Comparison of ENCODE assay signal across 8 cellular contexts in genomic region chr13:52127783-52128702, GRCh38. TPM values are rescaled to one million over a fixed set of nuclear protein-coding genes. Genes with fewer than 3 reads are reported as not detected.
DNase-seq lines count a peak whose midpoint lies in the region; ATAC-seq and TF ChIP-seq lines count a peak whose summit lies in the region.

No MANE protein-coding gene starts in this region.

- no peaks in the 10 kb centered on the region for H3K9me3 Mint-ChIP-seq in Caco-2 (ENCODE audit: unreplicated experiment)
- no peaks in the 10 kb centered on the region for H3K9me3 Mint-ChIP-seq in activated naive CD4-positive, alpha-beta T cell treated with anti-CD3 and anti-CD28 coated beads, Interleukin-2, amount 10 ng/mL, durations not matched to agents 7 days and 5 days

- H3K36me3 Mint-ChIP-seq in Caco-2 (ENCODE audit: insufficient read depth, unreplicated experiment) = peaks cover 13% of the 10 kb centered on the region
- peaks cover 2% of the 10 kb centered on the region for H3K36me3 Mint-ChIP-seq in activated naive CD4-positive, alpha-beta T cell treated with anti-CD3 and anti-CD28 coated beads, Interleukin-2, amount 10 ng/mL, durations not matched to agents 7 days and 5 days

- ATAC-seq in GM21423 (IDR thresholded peaks at IDR 0.05; ENCODE audit: unreplicated experiment) (peak; percentile 45), RWPE2 (ENCODE audit: low read depth) (peak; percentile 78), upper lobe of left lung (ENCODE audit: low FRiP score in 2 of 2) (peak; percentile 87 to 89)

- H3K27me3 ChIP-seq in Caco-2 (replicated peaks; ENCODE audit: control insufficient read depth, insufficient read depth, low read length) (no peaks in the 10 kb centered on the region), RWPE2 (ENCODE audit: insufficient read depth, poor library complexity, severe bottlenecking) (no peaks in the 10 kb centered on the region), upper lobe of left lung (no peaks in the 10 kb centered on the region)

- H3K27me3 Mint-ChIP-seq in Caco-2 (ENCODE audit: insufficient read depth, unreplicated experiment) = no peaks in the 10 kb centered on the region
- peaks cover 29% of the 10 kb centered on the region for H3K27me3 Mint-ChIP-seq in activated naive CD4-positive, alpha-beta T cell treated with anti-CD3 and anti-CD28 coated beads, Interleukin-2, amount 10 ng/mL, durations not matched to agents 7 days and 5 days

- peaks cover 9% of the 10 kb centered on the region for H3K4me1 Mint-ChIP-seq in Caco-2 (ENCODE audit: low read depth, unreplicated experiment)
- H3K4me1 Mint-ChIP-seq in activated naive CD4-positive, alpha-beta T cell treated with anti-CD3 and anti-CD28 coated beads, Interleukin-2, amount 10 ng/mL, durations not matched to agents 7 days and 5 days = peaks cover 23% of the 10 kb centered on the region

- H3K27ac ChIP-seq in RWPE2 (ENCODE audit: poor library complexity, severe bottlenecking) (no peak overlapping the region), upper lobe of left lung (peak overlapping the region in 1 of 4 donors; percentile 55)

- H3K4me3 ChIP-seq in Caco-2 (ENCODE audit: low read depth, low read length) (peak overlapping the region; percentile 88), RWPE2 (ENCODE audit: severe bottlenecking) (peak overlapping the region; percentile 39), upper lobe of left lung (peak overlapping the region; percentile 60 to 91 (median 69))

- 1 to 2% methylated on average over 33 of the region's 33 CpGs for whole genome bisulfite sequencing in upper lobe of left lung, 2 donors

- H3K4me3 Mint-ChIP-seq in Caco-2 (ENCODE audit: unreplicated experiment) = peak overlapping the region; percentile 74
- H3K4me3 Mint-ChIP-seq in activated naive CD4-positive, alpha-beta T cell treated with anti-CD3 and anti-CD28 coated beads, Interleukin-2, amount 10 ng/mL, durations not matched to agents 7 days and 5 days = peak overlapping the region; percentile 75

- H3K27ac Mint-ChIP-seq in Caco-2 (ENCODE audit: unreplicated experiment) = peak overlapping the region; percentile 50
- no peak overlapping the region for H3K27ac Mint-ChIP-seq in activated naive CD4-positive, alpha-beta T cell treated with anti-CD3 and anti-CD28 coated beads, Interleukin-2, amount 10 ng/mL, durations not matched to agents 7 days and 5 days

- intact Hi-C loops in Caco-2 (cut with micrococcal nuclease; ENCODE audit: unreplicated experiment) = loop anchor here (1.0 to 2.0 kb wide), 8 partner anchors 57 to 313 kb away; partner anchors contain the start of gene TMEM272

- POLR2A ChIA-PET in Caco-2 (lab: Charles Lee) = no interaction called here

- peaks cover 3% of the 10 kb centered on the region; the same call in 1 of the 2 replicates for H3K4me1 ChIP-seq in Caco-2
- H3K4me1 ChIP-seq in RWPE2 (ENCODE audit: insufficient read depth, poor library complexity, severe bottlenecking) = no peaks in the 10 kb centered on the region
- H3K4me1 ChIP-seq in upper lobe of left lung = peaks cover 5 to 22% (median 15%) of the 10 kb centered on the region in 4 donors

- H3K9me3 ChIP-seq in Caco-2 = no peaks in the 10 kb centered on the region
- H3K9me3 ChIP-seq in RWPE2 (ENCODE audit: severe bottlenecking) = no peaks in the 10 kb centered on the region
- no peaks in the 10 kb centered on the region for H3K9me3 ChIP-seq in upper lobe of left lung

- TF ChIP-seq POLR2A in upper lobe of left lung (IDR thresholded peaks at IDR 0.05) = no peak

- peak; percentile 75 to 87 for DNase-seq in Caco-2
- peak; percentile 58 for DNase-seq in LHCN-M2 (ENCODE audit: low read depth)
- no peak for DNase-seq in RWPE2 (ENCODE audit: low spot score)
- DNase-seq in activated naive CD4-positive, alpha-beta T cell treated with anti-CD3 and anti-CD28 coated beads, Interleukin-2, amount 10 ng/mL, durations not matched to agents 7 days and 5 days = peak; percentile 72
- peak; percentile 65 for DNase-seq in germinal center (ENCODE audit: low spot score)
- DNase-seq in nucleus accumbens (lab: John Stamatoyannopoulos, UW) = peak in 48 of 56 donors; percentile 1 to 75 (median 24)
- peak in 1 of 2 donors; percentile 59 for DNase-seq in upper lobe of left lung

- TF ChIP-seq CTCF in Caco-2 (IDR thresholded peaks at IDR 0.05; ENCODE audit: insufficient read depth in 1 of 2, low read depth in 1 of 2, low read length in 1 of 2, severe bottlenecking in 1 of 2, unreplicated experiment in 1 of 2) (peak; percentile 85 to 88), RWPE2 (IDR thresholded peaks at IDR 0.05; ENCODE audit: poor library complexity, severe bottlenecking) (peak; percentile 87), upper lobe of left lung (IDR thresholded peaks at IDR 0.05) (peak; percentile 59 to 79 (median 73))

- no TSS peak for BruUV-seq in Caco-2 (replicated peaks; lab: Mats Ljungman, UMichigan)

- CTCF ChIA-PET in Caco-2 (lab: Charles Lee) = interaction anchor here (0.6 to 3.3 kb wide), 25 partner anchors 9 to 312 kb away, joined by 3 to 36 read pairs (median 5); partner anchors contain the start of gene ALG11
- CTCF ChIA-PET in activated naive CD4-positive, alpha-beta T cell treated with anti-CD3 and anti-CD28 coated beads, Interleukin-2, amount 10 ng/mL, durations not matched to agents 7 days and 5 days (lab: Charles Lee) = interaction anchor here (0.6 to 3.9 kb wide), 31 partner anchors 11 to 409 kb away, joined by 3 to 37 read pairs (median 4); partner anchors contain the start of genes ATP7B and TMEM272

- no peak for TF ChIP-seq EP300 in upper lobe of left lung (IDR thresholded peaks at IDR 0.05)

- peaks cover 3% of the 10 kb centered on the region for H3K36me3 ChIP-seq in Caco-2 (ENCODE audit: control insufficient read depth, insufficient read depth, low read length)
- no peaks in the 10 kb centered on the region for H3K36me3 ChIP-seq in RWPE2 (ENCODE audit: low read depth)
- peaks cover 4 to 21% (median 12%) of the 10 kb centered on the region in 4 donors for H3K36me3 ChIP-seq in upper lobe of left lung

RNA-seq across cellular contexts. Expression of gene NEK5, which starts 0.8 kb away (rescaled TPM):
- total RNA-seq in Caco-2 (2022) (0.35 and 0.39 TPM in 2 replicates), LHCN-M2 (2014; rRNA removed) (not detected in 2 replicates), upper lobe of left lung (10 to 100 TPM in 2 of 6 donors, 1 to 10 TPM in 3, under 1 TPM in 1; 0.23 to 30.2 (median 2.4) TPM)
- polyA plus RNA-seq in LHCN-M2 (2012) = 0.07 TPM

RNA-seq across cellular contexts. Expression of gene NEK3, which starts 31.4 kb away (rescaled TPM):
- 23.2 and 33.5 TPM in 2 replicates for total RNA-seq in Caco-2 (2022)
- total RNA-seq in LHCN-M2 (2014; rRNA removed) = 10.3 and 13.8 TPM in 2 replicates
- polyA plus RNA-seq in LHCN-M2 (2012) = 5.5 TPM
- total RNA-seq in upper lobe of left lung = 10 to 100 TPM in 3 of 6 donors, 1 to 10 TPM in 3; 4.4 to 34.6 (median 13.7) TPM
